ENCODE assay signal across 8 cellular contexts in genomic region chr17:78923660-78924453, GRCh38. TPM values are rescaled to one million over a fixed set of nuclear protein-coding genes. Genes with fewer than 3 reads are reported as not detected.
DNase-seq lines count a peak whose midpoint lies in the region; ATAC-seq and TF ChIP-seq lines count a peak whose summit lies in the region.

No MANE protein-coding gene starts in this region.

- no peaks in the 10 kb centered on the region for H3K9me3 ChIP-seq in Caco-2
- H3K9me3 ChIP-seq in lower lobe of right lung = no peaks in the 10 kb centered on the region

- peak overlapping the region; percentile 80 for H3K4me3 ChIP-seq in Caco-2 (ENCODE audit: low read depth, low read length)
- peak overlapping the region; percentile 81 for H3K4me3 ChIP-seq in lower lobe of right lung

- DNase-seq in Caco-2 = peak; percentile 85 to 87
- peak; percentile 28 for DNase-seq in M059J (ENCODE audit: low read depth)
- peak in 3 of 4 experiments; percentile 10 to 40 (median 16) for DNase-seq in activated CD4-positive, CD25-positive, alpha-beta regulatory T cell (lab: John Stamatoyannopoulos, UW)
- DNase-seq in lower lobe of right lung = peak; percentile 94
- peak; percentile 24 for DNase-seq in stimulated activated CD8-positive, alpha-beta memory T cell treated with anti-CD3 and anti-CD28 coated beads, Interleukin-15, amount 100 ng/mL, for 1 hour (ENCODE audit: low read depth)

- TSS peak; percentile 53 for BruUV-seq in Caco-2 (replicated peaks; lab: Mats Ljungman, UMichigan)

- no peaks in the 10 kb centered on the region for H3K27me3 ChIP-seq in Caco-2 (replicated peaks; ENCODE audit: control insufficient read depth, insufficient read depth, low read length)
- no peaks in the 10 kb centered on the region for H3K27me3 ChIP-seq in lower lobe of right lung (ENCODE audit: low read depth)

- CTCF ChIA-PET in Caco-2 (lab: Charles Lee) = interaction anchor here (0.5 to 1.1 kb wide), 6 partner anchors 9 to 73 kb away, joined by 3 to 5 read pairs (median 4); no protein-coding TSS in a partner anchor

- H3K4me1 ChIP-seq in Caco-2 (peaks cover 27% of the 10 kb centered on the region), lower lobe of right lung (peaks cover 52% of the 10 kb centered on the region)

- H3K27me3 Mint-ChIP-seq in Caco-2 (ENCODE audit: insufficient read depth, unreplicated experiment) = peaks cover 3% of the 10 kb centered on the region

- TF ChIP-seq CTCF in Caco-2 (IDR thresholded peaks at IDR 0.05; ENCODE audit: insufficient read depth in 1 of 2, low read depth in 1 of 2, low read length in 1 of 2, severe bottlenecking in 1 of 2, unreplicated experiment in 1 of 2) (no peak), lower lobe of right lung (IDR thresholded peaks at IDR 0.05) (no peak)

- no peaks in the 10 kb centered on the region for H3K9me3 Mint-ChIP-seq in Caco-2 (ENCODE audit: unreplicated experiment)

- intact Hi-C loops in Caco-2 (cut with micrococcal nuclease; ENCODE audit: unreplicated experiment) = loop anchor here (2.0 to 5.0 kb wide), 3 partner anchors 38 to 57 kb away; no protein-coding TSS in a partner anchor
- intact Hi-C loops in lower lobe of right lung (cut with DNase I) = no loop called here

- H3K27ac Mint-ChIP-seq in Caco-2 (ENCODE audit: unreplicated experiment) = peak overlapping the region; percentile 85

- POLR2A ChIA-PET in Caco-2 (lab: Charles Lee) = interaction anchor here (0.6 to 1.1 kb wide), 3 partner anchors 25 to 48 kb away, joined by 3 to 4 read pairs (median 4); no protein-coding TSS in a partner anchor

- ATAC-seq in lower lobe of right lung = peak; percentile 87 to 88
- no peak for ATAC-seq in GM21576 (IDR thresholded peaks at IDR 0.05; ENCODE audit: unreplicated experiment)
- no peak for ATAC-seq in HG03025 (IDR thresholded peaks at IDR 0.05; ENCODE audit: low FRiP score, unreplicated experiment)

- H3K36me3 ChIP-seq in Caco-2 (ENCODE audit: control insufficient read depth, insufficient read depth, low read length) (peaks cover 2% of the 10 kb centered on the region; the same call in 1 of the 2 replicates), lower lobe of right lung (no peaks in the 10 kb centered on the region)

- peaks cover 37% of the 10 kb centered on the region for H3K36me3 Mint-ChIP-seq in Caco-2 (ENCODE audit: insufficient read depth, unreplicated experiment)

- peak overlapping the region; percentile 32 for H3K27ac ChIP-seq in cingulate gyrus (ENCODE audit: low read depth, low read length)
- H3K27ac ChIP-seq in lower lobe of right lung = peak overlapping the region; percentile 91

- peaks cover 30% of the 10 kb centered on the region for H3K4me1 Mint-ChIP-seq in Caco-2 (ENCODE audit: low read depth, unreplicated experiment)

- H3K4me3 Mint-ChIP-seq in Caco-2 (ENCODE audit: unreplicated experiment) = peak overlapping the region; percentile 90

RNA-seq across cellular contexts. Expression of gene TIMP2, which starts 1.3 kb away (rescaled TPM):
- 63.8 and 70.1 TPM in 2 replicates for total RNA-seq in Caco-2 (2022)
- total RNA-seq in M059J (2014; rRNA removed; shearing (Covaris generic)) = 213 and 289 TPM in 2 replicates
- 260 TPM for total RNA-seq in lower lobe of right lung

RNA-seq across cellular contexts. Expression of gene CEP295NL, which starts 20.9 kb away (rescaled TPM):
- total RNA-seq in Caco-2 (2022) = 1.7 and 2.0 TPM in 2 replicates
- total RNA-seq in M059J (2014; rRNA removed; shearing (Covaris generic)) = 0.12 and 1.6 TPM in 2 replicates
- 5.5 TPM for total RNA-seq in lower lobe of right lung

RNA-seq across cellular contexts. Expression of gene LGALS3BP, which starts 55.9 kb away (rescaled TPM):
- total RNA-seq in Caco-2 (2022) (65.4 and 68.1 TPM in 2 replicates), lower lobe of right lung (417 TPM)
- total RNA-seq in M059J (2014; rRNA removed; shearing (Covaris generic)) = 787 and 1,162 TPM in 2 replicates

Comparison
In these comparisons a context has a peak if more than half of its experiments do, and no peak if none do; other contexts are left out.
1. DNase-seq: peak in every context shown above with its lines; median percentile 94 in lower lobe of right lung; 86 in Caco-2; 28 in M059J; 24 in stimulated activated CD8-positive, alpha-beta memory T cell treated with anti-CD3 and anti-CD28 coated beads, Interleukin-15, amount 100 ng/mL, for 1 hour; 16 in activated CD4-positive, CD25-positive, alpha-beta regulatory T cell.
2. ATAC-seq: peak in lower lobe of right lung (2 of 2); none in GM21576 (single experiment) and HG03025 (single experiment).